1 cellular context compared by ENCODE assay signal in the genomic region with DNA sequence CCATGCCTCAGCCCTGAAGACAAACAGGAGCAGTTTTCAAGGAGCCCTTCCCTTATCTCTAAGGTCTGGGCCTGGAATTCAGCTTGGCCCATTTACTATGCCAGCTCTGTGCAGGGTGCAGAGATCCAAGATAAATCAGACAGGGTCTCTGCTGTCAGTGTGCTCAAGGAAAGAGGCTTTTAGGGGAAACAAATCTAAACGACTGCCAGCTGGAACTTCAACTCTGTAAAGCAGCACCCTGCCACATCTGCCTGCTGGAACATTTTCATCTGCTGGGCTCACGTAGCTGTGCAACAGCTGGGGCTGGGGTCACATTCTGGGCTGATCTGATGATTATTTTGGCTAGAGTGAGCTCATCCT.
TF ChIP-seq lines count a peak whose summit lies in the region.

No MANE protein-coding gene starts in this region.

TF ChIP-seq in GM23338, 12 proteins besides CTCF, POLR2A, EP300 and RAD21 (continued from another document):
- TF ChIP-seq, protein P1, sequence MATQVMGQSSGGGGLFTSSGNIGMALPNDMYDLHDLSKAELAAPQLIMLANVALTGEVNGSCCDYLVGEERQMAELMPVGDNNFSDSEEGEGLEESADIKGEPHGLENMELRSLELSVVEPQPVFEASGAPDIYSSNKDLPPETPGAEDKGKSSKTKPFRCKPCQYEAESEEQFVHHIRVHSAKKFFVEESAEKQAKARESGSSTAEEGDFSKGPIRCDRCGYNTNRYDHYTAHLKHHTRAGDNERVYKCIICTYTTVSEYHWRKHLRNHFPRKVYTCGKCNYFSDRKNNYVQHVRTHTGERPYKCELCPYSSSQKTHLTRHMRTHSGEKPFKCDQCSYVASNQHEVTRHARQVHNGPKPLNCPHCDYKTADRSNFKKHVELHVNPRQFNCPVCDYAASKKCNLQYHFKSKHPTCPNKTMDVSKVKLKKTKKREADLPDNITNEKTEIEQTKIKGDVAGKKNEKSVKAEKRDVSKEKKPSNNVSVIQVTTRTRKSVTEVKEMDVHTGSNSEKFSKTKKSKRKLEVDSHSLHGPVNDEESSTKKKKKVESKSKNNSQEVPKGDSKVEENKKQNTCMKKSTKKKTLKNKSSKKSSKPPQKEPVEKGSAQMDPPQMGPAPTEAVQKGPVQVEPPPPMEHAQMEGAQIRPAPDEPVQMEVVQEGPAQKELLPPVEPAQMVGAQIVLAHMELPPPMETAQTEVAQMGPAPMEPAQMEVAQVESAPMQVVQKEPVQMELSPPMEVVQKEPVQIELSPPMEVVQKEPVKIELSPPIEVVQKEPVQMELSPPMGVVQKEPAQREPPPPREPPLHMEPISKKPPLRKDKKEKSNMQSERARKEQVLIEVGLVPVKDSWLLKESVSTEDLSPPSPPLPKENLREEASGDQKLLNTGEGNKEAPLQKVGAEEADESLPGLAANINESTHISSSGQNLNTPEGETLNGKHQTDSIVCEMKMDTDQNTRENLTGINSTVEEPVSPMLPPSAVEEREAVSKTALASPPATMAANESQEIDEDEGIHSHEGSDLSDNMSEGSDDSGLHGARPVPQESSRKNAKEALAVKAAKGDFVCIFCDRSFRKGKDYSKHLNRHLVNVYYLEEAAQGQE (IDR thresholded peaks at IDR 0.05; ENCODE audit: unreplicated experiment), result no peak
- no peak for TF ChIP-seq STAT1 (IDR thresholded peaks at IDR 0.05; ENCODE audit: unreplicated experiment)
- no peak for TF ChIP-seq EZH2 (IDR thresholded peaks at IDR 0.05; ENCODE audit: low read depth, unreplicated experiment)
- no peak for TF ChIP-seq POLR2AphosphoS5 (IDR thresholded peaks at IDR 0.05; ENCODE audit: low read depth)
- TF ChIP-seq, protein P2, sequence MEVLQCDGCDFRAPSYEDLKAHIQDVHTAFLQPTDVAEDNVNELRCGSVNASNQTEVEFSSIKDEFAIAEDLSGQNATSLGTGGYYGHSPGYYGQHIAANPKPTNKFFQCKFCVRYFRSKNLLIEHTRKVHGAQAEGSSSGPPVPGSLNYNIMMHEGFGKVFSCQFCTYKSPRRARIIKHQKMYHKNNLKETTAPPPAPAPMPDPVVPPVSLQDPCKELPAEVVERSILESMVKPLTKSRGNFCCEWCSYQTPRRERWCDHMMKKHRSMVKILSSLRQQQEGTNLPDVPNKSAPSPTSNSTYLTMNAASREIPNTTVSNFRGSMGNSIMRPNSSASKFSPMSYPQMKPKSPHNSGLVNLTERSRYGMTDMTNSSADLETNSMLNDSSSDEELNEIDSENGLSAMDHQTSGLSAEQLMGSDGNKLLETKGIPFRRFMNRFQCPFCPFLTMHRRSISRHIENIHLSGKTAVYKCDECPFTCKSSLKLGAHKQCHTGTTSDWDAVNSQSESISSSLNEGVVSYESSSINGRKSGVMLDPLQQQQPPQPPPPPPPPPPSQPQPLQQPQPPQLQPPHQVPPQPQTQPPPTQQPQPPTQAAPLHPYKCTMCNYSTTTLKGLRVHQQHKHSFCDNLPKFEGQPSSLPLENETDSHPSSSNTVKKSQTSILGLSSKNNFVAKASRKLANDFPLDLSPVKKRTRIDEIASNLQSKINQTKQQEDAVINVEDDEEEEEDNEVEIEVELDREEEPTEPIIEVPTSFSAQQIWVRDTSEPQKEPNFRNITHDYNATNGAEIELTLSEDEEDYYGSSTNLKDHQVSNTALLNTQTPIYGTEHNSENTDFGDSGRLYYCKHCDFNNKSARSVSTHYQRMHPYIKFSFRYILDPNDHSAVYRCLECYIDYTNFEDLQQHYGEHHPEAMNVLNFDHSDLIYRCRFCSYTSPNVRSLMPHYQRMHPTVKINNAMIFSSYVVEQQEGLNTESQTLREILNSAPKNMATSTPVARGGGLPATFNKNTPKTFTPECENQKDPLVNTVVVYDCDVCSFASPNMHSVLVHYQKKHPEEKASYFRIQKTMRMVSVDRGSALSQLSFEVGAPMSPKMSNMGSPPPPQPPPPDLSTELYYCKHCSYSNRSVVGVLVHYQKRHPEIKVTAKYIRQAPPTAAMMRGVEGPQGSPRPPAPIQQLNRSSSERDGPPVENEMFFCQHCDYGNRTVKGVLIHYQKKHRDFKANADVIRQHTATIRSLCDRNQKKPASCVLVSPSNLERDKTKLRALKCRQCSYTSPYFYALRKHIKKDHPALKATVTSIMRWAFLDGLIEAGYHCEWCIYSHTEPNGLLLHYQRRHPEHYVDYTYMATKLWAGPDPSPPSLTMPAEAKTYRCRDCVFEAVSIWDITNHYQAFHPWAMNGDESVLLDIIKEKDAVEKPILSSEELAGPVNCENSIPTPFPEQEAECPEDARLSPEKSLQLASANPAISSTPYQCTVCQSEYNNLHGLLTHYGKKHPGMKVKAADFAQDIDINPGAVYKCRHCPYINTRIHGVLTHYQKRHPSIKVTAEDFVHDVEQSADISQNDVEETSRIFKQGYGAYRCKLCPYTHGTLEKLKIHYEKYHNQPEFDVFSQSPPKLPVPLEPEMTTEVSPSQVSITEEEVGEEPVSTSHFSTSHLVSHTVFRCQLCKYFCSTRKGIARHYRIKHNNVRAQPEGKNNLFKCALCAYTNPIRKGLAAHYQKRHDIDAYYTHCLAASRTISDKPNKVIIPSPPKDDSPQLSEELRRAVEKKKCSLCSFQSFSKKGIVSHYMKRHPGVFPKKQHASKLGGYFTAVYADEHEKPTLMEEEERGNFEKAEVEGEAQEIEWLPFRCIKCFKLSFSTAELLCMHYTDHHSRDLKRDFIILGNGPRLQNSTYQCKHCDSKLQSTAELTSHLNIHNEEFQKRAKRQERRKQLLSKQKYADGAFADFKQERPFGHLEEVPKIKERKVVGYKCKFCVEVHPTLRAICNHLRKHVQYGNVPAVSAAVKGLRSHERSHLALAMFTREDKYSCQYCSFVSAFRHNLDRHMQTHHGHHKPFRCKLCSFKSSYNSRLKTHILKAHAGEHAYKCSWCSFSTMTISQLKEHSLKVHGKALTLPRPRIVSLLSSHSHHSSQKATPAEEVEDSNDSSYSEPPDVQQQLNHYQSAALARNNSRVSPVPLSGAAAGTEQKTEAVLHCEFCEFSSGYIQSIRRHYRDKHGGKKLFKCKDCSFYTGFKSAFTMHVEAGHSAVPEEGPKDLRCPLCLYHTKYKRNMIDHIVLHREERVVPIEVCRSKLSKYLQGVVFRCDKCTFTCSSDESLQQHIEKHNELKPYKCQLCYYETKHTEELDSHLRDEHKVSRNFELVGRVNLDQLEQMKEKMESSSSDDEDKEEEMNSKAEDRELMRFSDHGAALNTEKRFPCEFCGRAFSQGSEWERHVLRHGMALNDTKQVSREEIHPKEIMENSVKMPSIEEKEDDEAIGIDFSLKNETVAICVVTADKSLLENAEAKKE (CRISPR knock-in tag; IDR thresholded peaks at IDR 0.05), result no peak
- no peak for TF ChIP-seq ZNF114 (CRISPR knock-in tag; IDR thresholded peaks at IDR 0.05)
- no peak for TF ChIP-seq EZH2phosphoT487 (IDR thresholded peaks at IDR 0.05; ENCODE audit: unreplicated experiment)
- no peak for TF ChIP-seq JUNB (IDR thresholded peaks at IDR 0.05; ENCODE audit: unreplicated experiment)
- TF ChIP-seq CREB1 (CRISPR knock-in tag; IDR thresholded peaks at IDR 0.05; ENCODE audit: low read depth), result no peak
